In the genomic region with DNA sequence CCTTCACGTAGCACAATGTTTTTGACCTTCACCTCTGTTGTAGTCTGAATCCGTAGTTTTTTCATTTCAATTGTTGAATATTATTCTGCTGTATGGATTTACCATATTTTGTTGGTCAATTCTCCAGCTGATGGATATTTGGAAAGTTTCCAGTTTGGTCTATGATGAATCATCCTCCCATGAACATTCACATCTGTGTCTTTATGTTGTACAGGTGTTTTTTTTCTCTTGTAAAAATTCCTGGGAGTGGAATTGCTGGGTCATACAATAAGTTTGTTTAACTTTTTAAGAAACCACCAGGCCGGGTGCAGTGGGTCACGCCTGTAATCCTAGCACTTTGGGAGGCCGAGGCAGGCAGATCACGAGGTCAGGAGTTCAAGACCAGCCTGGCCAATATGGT, we compare ENCODE assay signal across 18 cellular contexts. TPM values are rescaled to one million over a fixed set of nuclear protein-coding genes. Genes with fewer than 3 reads are reported as not detected.
DNase-seq lines count a peak whose midpoint lies in the region; ATAC-seq and TF ChIP-seq lines count a peak whose summit lies in the region.
"Had no signal": no experiment of that assay in that cellular context is flagged by ENCODE, and none has a peak within 500 bp of the region (broad histone marks: within the 10 kb centered on the region; RNA-seq: fewer than 3 reads in every experiment).

No MANE protein-coding gene starts in this region.

- no peak overlapping the region for H4K91ac ChIP-seq in IMR-90 (ENCODE audit: insufficient read depth, low read depth, low read length)

- H3K4me1 Mint-ChIP-seq in activated T-helper 2 cell treated with anti-CD3 and anti-CD28 coated beads, Interferon-gamma antibody, Interleukin-2, Interleukin-4, amounts not matched to agents 10 μg/mL and 5 μg/mL and 100 μg/mL, durations not matched to agents 14 hours and 24 hours and 36 hours (ENCODE audit: low read depth) = peaks cover 4% of the 10 kb centered on the region
- H3K4me1 Mint-ChIP-seq: CD14-positive monocyte had no signal

- WGBS in IMR-90 (ENCODE audit: extremely low coverage in 2 of 2, insufficient read length in 1 of 2), 2 experiments = 40% methylated on average over 2 of the region's 6 CpGs; no CpG with 5 or more reads in 1 of the 2 experiments
- WGBS in thyroid gland, 2 donors = 67 to 68% methylated on average over 6 of the region's 6 CpGs

- no peak overlapping the region for H3K56ac ChIP-seq in IMR-90 (ENCODE audit: extremely low read depth, insufficient read depth, low read length)

- POLR2A ChIA-PET in IMR-90 (lab: Charles Lee; ENCODE audit: unreplicated experiment) = no interaction called here

- H3K4me2 ChIP-seq in IMR-90 (ENCODE audit: low read depth, low read length) = no peak overlapping the region
- H3K4me2 ChIP-seq: SK-N-SH had no signal

- ATAC-seq in IMR-90 (ENCODE audit: low read depth) (no peak), GM18868 (IDR thresholded peaks at IDR 0.05; ENCODE audit: unreplicated experiment) (no peak)
- ATAC-seq: Right ventricle myocardium inferior had no signal

- CTCF ChIA-PET in IMR-90 (lab: Yijun Ruan, JAX) = no interaction called here

- H3K9me3 ChIP-seq in IMR-90 (ENCODE audit: control insufficient read depth, insufficient read depth, low read length) (no peaks in the 10 kb centered on the region), thyroid gland (no peaks in the 10 kb centered on the region)
- H3K9me3 ChIP-seq: Caco-2, SK-N-SH had no signal

- no peaks in the 10 kb centered on the region for H3K79me1 ChIP-seq in IMR-90 (ENCODE audit: low read depth in 1 of 2, low read length in 2 of 2)

- no peak overlapping the region for H2BK120ac ChIP-seq in IMR-90 (ENCODE audit: low read depth, low read length)

- H3K4me1 ChIP-seq in IMR-90 (ENCODE audit: control insufficient read depth, insufficient read depth, low read length) (peaks cover 18% of the 10 kb centered on the region), thyroid gland (no peaks in the 10 kb centered on the region)
- H3K4me1 ChIP-seq: Caco-2 had no signal

- no peaks in the 10 kb centered on the region for H3K36me3 Mint-ChIP-seq in activated T-helper 2 cell treated with anti-CD3 and anti-CD28 coated beads, Interferon-gamma antibody, Interleukin-2, Interleukin-4, amounts not matched to agents 10 μg/mL and 5 μg/mL and 100 μg/mL, durations not matched to agents 14 hours and 24 hours and 36 hours (ENCODE audit: low read depth)
- H3K36me3 Mint-ChIP-seq: CD14-positive monocyte, IgD-negative memory B cell had no signal

- H3K27me3 Mint-ChIP-seq in activated T-helper 2 cell treated with anti-CD3 and anti-CD28 coated beads, Interferon-gamma antibody, Interleukin-2, Interleukin-4, amounts not matched to agents 10 μg/mL and 5 μg/mL and 100 μg/mL, durations not matched to agents 14 hours and 24 hours and 36 hours (ENCODE audit: low read depth) = peaks cover 7% of the 10 kb centered on the region

- no peak overlapping the region for H2AFZ ChIP-seq in IMR-90 (replicated peaks; ENCODE audit: low read length, poor library complexity)

- H3K27me3 ChIP-seq in IMR-90 (ENCODE audit: control insufficient read depth, insufficient read depth, low read length) (no peaks in the 10 kb centered on the region), thyroid gland (no peaks in the 10 kb centered on the region)

- DNase-seq in EL = peak; percentile 19
- DNase-seq in IMR-90 = peak; percentile 34
- DNase-seq in SW480 (ENCODE audit: low spot score) = peak; percentile 23
- DNase-seq in fibroblast of peridontal ligament (ENCODE audit: extremely low read depth) = peak; percentile 22
- no peak for DNase-seq in activated gamma-delta T cell treated with Interleukin-2 at 50 U/mL for 16 hours
- no peak for DNase-seq in thyroid gland
- no peak for DNase-seq in activated T-helper 2 cell treated with anti-CD3 and anti-CD28 coated beads, Interferon-gamma antibody, Interleukin-2, Interleukin-4, amounts not matched to agents 10 μg/mL and 5 μg/mL and 100 μg/mL, durations not matched to agents 14 hours and 24 hours and 36 hours (ENCODE audit: low spot score)
- DNase-seq: Caco-2, DMS53, GF-D8, NCI-H1436 treated with DMSO at 0.1 percent for 48 hours, NCI-H2081, NCI-H524, SK-N-SH had no signal

- intact Hi-C loops in IMR-90 (cut with micrococcal nuclease) (no loop called here), thyroid gland (cut with DNase I) (no loop called here)
- intact Hi-C loops in activated T-helper 2 cell treated with anti-CD3 and anti-CD28 coated beads, Interferon-gamma antibody, Interleukin-2, Interleukin-4, amounts not matched to agents 10 μg/mL and 5 μg/mL and 100 μg/mL, durations not matched to agents 14 hours and 24 hours and 36 hours (cut with micrococcal nuclease) = no loop called here

- no peak overlapping the region for H4K8ac ChIP-seq in IMR-90 (ENCODE audit: low read depth in 2 of 2, low read length in 2 of 2)

- H3K27ac ChIP-seq in IMR-90 (ENCODE audit: insufficient read depth, low read length) (no peak overlapping the region), thyroid gland (no peak overlapping the region)

- no peak overlapping the region for H3K18ac ChIP-seq in IMR-90 (ENCODE audit: low read depth, low read length)

- TF ChIP-seq RAD21 in IMR-90 (IDR thresholded peaks at IDR 0.05; ENCODE audit: low read length) = no peak

- in situ Hi-C loops in IMR-90 (cut with MboI; ENCODE audit: low sequenced_read_pairs) = no loop called here

- H3K4me3 ChIP-seq in IMR-90 (ENCODE audit: insufficient read depth, low read depth, low read length) (no peak overlapping the region), thyroid gland (replicated peaks in 1 of 3) (no peak overlapping the region)

- no peak overlapping the region for H3K14ac ChIP-seq in IMR-90 (replicated peaks; ENCODE audit: low read depth, low read length)

- no peak overlapping the region for H2BK15ac ChIP-seq in IMR-90 (ENCODE audit: low read depth, low read length)

- no peaks in the 10 kb centered on the region for H4K20me1 ChIP-seq in IMR-90 (ENCODE audit: insufficient read depth, low read length)

- TF ChIP-seq POLR2A in IMR-90 (IDR thresholded peaks at IDR 0.05; ENCODE audit: low read depth, low read length) (no peak), thyroid gland (IDR thresholded peaks at IDR 0.05) (no peak)

- no peak overlapping the region for H3K23ac ChIP-seq in IMR-90 (ENCODE audit: low read depth, low read length)

- no peak overlapping the region for H3K4me3 Mint-ChIP-seq in activated T-helper 2 cell treated with anti-CD3 and anti-CD28 coated beads, Interferon-gamma antibody, Interleukin-2, Interleukin-4, amounts not matched to agents 10 μg/mL and 5 μg/mL and 100 μg/mL, durations not matched to agents 14 hours and 24 hours and 36 hours (ENCODE audit: low read depth)
- H3K4me3 Mint-ChIP-seq: CD14-positive monocyte, IgD-negative memory B cell had no signal

- H2AK5ac ChIP-seq in IMR-90 (ENCODE audit: low read depth, low read length) = no peak overlapping the region

- H3K9ac ChIP-seq in IMR-90 (ENCODE audit: low read depth, low read length) = no peak overlapping the region
- H3K9ac ChIP-seq: SK-N-SH had no signal

- H3K4ac ChIP-seq in IMR-90 (ENCODE audit: low read depth, low read length) = no peak overlapping the region

- no peaks in the 10 kb centered on the region for H3K9me3 Mint-ChIP-seq in activated T-helper 2 cell treated with anti-CD3 and anti-CD28 coated beads, Interferon-gamma antibody, Interleukin-2, Interleukin-4, amounts not matched to agents 10 μg/mL and 5 μg/mL and 100 μg/mL, durations not matched to agents 14 hours and 24 hours and 36 hours
- H3K9me3 Mint-ChIP-seq: IgD-negative memory B cell had no signal

- H2BK20ac ChIP-seq in IMR-90 (ENCODE audit: low read depth, low read length) = no peak overlapping the region

- H4K5ac ChIP-seq in IMR-90 (ENCODE audit: low read depth, low read length) = no peak overlapping the region

- dilution Hi-C loops in IMR-90 (cut with HindIII; ENCODE audit: low sequenced_read_pairs, unreplicated experiment) = no loop called here

- H3K36me3 ChIP-seq in IMR-90 (ENCODE audit: control insufficient read depth, insufficient read depth, low read length) (no peaks in the 10 kb centered on the region), thyroid gland (no peaks in the 10 kb centered on the region)

- no peak overlapping the region for H3K27ac Mint-ChIP-seq in activated T-helper 2 cell treated with anti-CD3 and anti-CD28 coated beads, Interferon-gamma antibody, Interleukin-2, Interleukin-4, amounts not matched to agents 10 μg/mL and 5 μg/mL and 100 μg/mL, durations not matched to agents 14 hours and 24 hours and 36 hours
- H3K27ac Mint-ChIP-seq: CD14-positive monocyte, IgD-negative memory B cell had no signal

- no TSS peak for BruUV-seq in IMR-90 (replicated peaks; lab: Mats Ljungman, UMichigan)

- TF ChIP-seq CTCF in IMR-90 (conservative IDR thresholded peaks at IDR 0.05; ENCODE audit: low read depth, low read length) (no peak), thyroid gland (IDR thresholded peaks at IDR 0.05) (no peak)

- H2AK9ac ChIP-seq in IMR-90 (replicated peaks; ENCODE audit: low read depth, low read length, poor library complexity) = no peak overlapping the region

- H2BK5ac ChIP-seq in IMR-90 (ENCODE audit: low read depth, low read length, poor library complexity, severe bottlenecking) = no peak overlapping the region

- peaks cover 4% of the 10 kb centered on the region for H3K9me1 ChIP-seq in IMR-90 (ENCODE audit: insufficient read depth, low read length)

TF ChIP-seq in IMR-90, 13 proteins besides CTCF, POLR2A, EP300 and RAD21:
- no peak for TF ChIP-seq MAFK (IDR thresholded peaks at IDR 0.05; ENCODE audit: low read depth, low read length)
- TF ChIP-seq SMC3 (IDR thresholded peaks at IDR 0.05; ENCODE audit: low read depth, low read length) = no peak
- no peak for TF ChIP-seq BHLHE40 (IDR thresholded peaks at IDR 0.05; ENCODE audit: low read depth, low read length)

RNA-seq across cellular contexts. Expression of a gene that starts 36.7 kb away (rescaled TPM):
- 13.1 and 18.6 TPM in 2 replicates for total RNA-seq in IMR-90 (2012; rRNA removed)
- polyA plus RNA-seq in IMR-90 (2012; rRNA removed) = 13.5 and 14.6 TPM in 2 replicates
- 4.8 and 7.4 TPM in 2 replicates for polyA plus RNA-seq in IMR-90 (2012; cell fraction: cytosol; rRNA removed)
- polyA plus RNA-seq in IMR-90 (2012; cell fraction: nucleus; rRNA removed; ENCODE audit: low replicate concordance) = 1.1 and 6.2 TPM in 2 replicates
- total RNA-seq in thyroid gland = 10 to 100 TPM in 1 of 4 donors, 1 to 10 TPM in 3; 3.9 to 10.7 (median 7.3) TPM
- total RNA-seq in activated T-helper 2 cell treated with anti-CD3 and anti-CD28 coated beads, Interferon-gamma antibody, Interleukin-2, Interleukin-4, amounts not matched to agents 10 μg/mL and 5 μg/mL and 100 μg/mL, durations not matched to agents 14 hours and 24 hours and 36 hours = 120 and 128 TPM in 2 replicates

Comparison
In these comparisons a context has a peak if more than half of its experiments do, and no peak if none do; other contexts are left out.
1. DNase-seq: peak in EL (single experiment), IMR-90 (single experiment), SW480 (single experiment) and fibroblast of peridontal ligament (single experiment); none in activated gamma-delta T cell treated with Interleukin-2 at 50 U/mL for 16 hours (single experiment), thyroid gland (0 of 2) and activated T-helper 2 cell treated with anti-CD3 and anti-CD28 coated beads, Interferon-gamma antibody, Interleukin-2, Interleukin-4, amounts not matched to agents 10 μg/mL and 5 μg/mL and 100 μg/mL, durations not matched to agents 14 hours and 24 hours and 36 hours (single experiment).